Comparison of ENCODE assay signal across 25 cellular contexts in genomic region chr19:19159534-19159933, GRCh38. TPM values are rescaled to one million over a fixed set of nuclear protein-coding genes. Genes with fewer than 3 reads are reported as not detected.
DNase-seq lines count a peak whose midpoint lies in the region; ATAC-seq, FAIRE-seq and TF ChIP-seq lines count a peak whose summit lies in the region.
"Had no signal": no experiment of that assay in that cellular context is flagged by ENCODE, and none has a peak within 500 bp of the region (broad histone marks: within the 10 kb centered on the region; RNA-seq: fewer than 3 reads in every experiment).

No MANE protein-coding gene starts in this region.

- no peaks in the 10 kb centered on the region for H4K20me1 ChIP-seq in HepG2 (ENCODE audit: insufficient read depth, low read length)
- H4K20me1 ChIP-seq in neural progenitor cell (ENCODE audit: low read depth), result no peaks in the 10 kb centered on the region

- TF ChIP-seq RAD21 in HepG2 (CRISPR knock-in tag; IDR thresholded peaks at IDR 0.05), result no peak

- H3K9ac ChIP-seq in HepG2 (ENCODE audit: insufficient read depth, low read depth, low read length), result no peak overlapping the region
- no peak overlapping the region for H3K9ac ChIP-seq in neural progenitor cell

- no peak overlapping the region for H3K27ac ChIP-seq in HepG2 (ENCODE audit: extremely low read length, insufficient read depth, low read length)
- H3K27ac ChIP-seq in right lobe of liver, result no peak overlapping the region
- no peak overlapping the region for H3K27ac ChIP-seq in neural progenitor cell
- H3K27ac ChIP-seq: 22Rv1, Peyer's patch, SK-N-MC had no signal

- BruUV-seq in HepG2 (replicated peaks; lab: Mats Ljungman, UMichigan), result no TSS peak

- DNase-seq in HepG2 (ENCODE audit: low spot score) (no peak), right lobe of liver (no peak), T-helper 17 cell (no peak), neural progenitor cell (ENCODE audit: low spot score) (no peak), GOT3 (lab: John Stamatoyannopoulos, UW) (no peak), NCI-H1436 (lab: John Stamatoyannopoulos, UW) (no peak), Right ventricle myocardium superior (no peak)
- DNase-seq: BE2C; CD8-positive, alpha-beta memory T cell; DMS 273 treated with DMSO at 0.1 percent for 48 hours; DMS79; H7; NCI-H1105; NCI-H146; NCI-H1930; NCI-H446; NCI-H524 treated with DMSO at 0.1 percent for 48 hours; NCI-H774; OCI-M1; Peyer's patch; SIG-M5; SW 1271 had no signal

- intact Hi-C loops in HepG2 (cut with micrococcal nuclease; ENCODE audit: unreplicated experiment) (no loop called here), right lobe of liver (cut with DNase I) (no loop called here), Right ventricle myocardium superior (cut with DNase I) (no loop called here)

- FAIRE-seq in HepG2 (lab: Jason Lieb, UNC), result no peak

- H3K4me2 ChIP-seq in HepG2 (ENCODE audit: low read depth, low read length), result no peak overlapping the region
- H3K4me2 ChIP-seq in neural progenitor cell, result no peak overlapping the region

- WGBS in HepG2 (ENCODE audit: low lambda C conversion rate), result 89% methylated on average over 4 of the region's 4 CpGs
- WGBS in right lobe of liver (ENCODE audit: insufficient coverage, low coverage, low lambda C conversion rate, missing lambda C conversion rate), result no CpG with 5 or more reads among the region's 4 CpGs

- no peak overlapping the region for H3K4me3 Mint-ChIP-seq in T-helper 17 cell
- H3K4me3 Mint-ChIP-seq in neural progenitor cell, result peak overlapping the region; percentile 30
- H3K4me3 Mint-ChIP-seq: CD14-positive monocyte had no signal

- H3K79me2 ChIP-seq in HepG2 (ENCODE audit: insufficient read depth, low read length) (no peaks in the 10 kb centered on the region), neural progenitor cell (ENCODE audit: low read depth) (no peaks in the 10 kb centered on the region)

- H3K27ac Mint-ChIP-seq in T-helper 17 cell (peak overlapping the region; percentile 45), neural progenitor cell (no peak overlapping the region)
- H3K27ac Mint-ChIP-seq: CD8-positive, alpha-beta memory T cell had no signal

- no peak overlapping the region for H2AFZ ChIP-seq in HepG2 (ENCODE audit: low read length)
- H2AFZ ChIP-seq in neural progenitor cell (replicated peaks), result no peak overlapping the region

- no peak for ATAC-seq in HepG2
- no peak for ATAC-seq in right lobe of liver
- ATAC-seq in T-helper 17 cell, result no peak
- ATAC-seq in Right ventricle myocardium superior (ENCODE audit: poor library complexity), result no peak

- H3K4me3 ChIP-seq in HepG2 (replicated peaks in 1 of 3; ENCODE audit: insufficient read depth in 1 of 3, low read depth in 2 of 3, low read length in 3 of 3) (no peak overlapping the region), right lobe of liver (no peak overlapping the region), neural progenitor cell (no peak overlapping the region)
- H3K4me3 ChIP-seq: Peyer's patch, SK-N-MC had no signal

- POLR2A ChIA-PET in HepG2 (lab: Yijun Ruan, JAX), result no interaction called here

- H3K27me3 ChIP-seq in HepG2 (ENCODE audit: control insufficient read depth in 1 of 2, insufficient read depth in 2 of 2, low read length in 2 of 2) (no peaks in the 10 kb centered on the region), right lobe of liver (no peaks in the 10 kb centered on the region), neural progenitor cell (no peaks in the 10 kb centered on the region)
- H3K27me3 ChIP-seq: BE2C, Peyer's patch had no signal

- peaks cover 3% of the 10 kb centered on the region for H3K4me1 Mint-ChIP-seq in T-helper 17 cell
- no peaks in the 10 kb centered on the region for H3K4me1 Mint-ChIP-seq in neural progenitor cell
- H3K4me1 Mint-ChIP-seq: CD14-positive monocyte had no signal

- no peaks in the 10 kb centered on the region for H3K9me3 Mint-ChIP-seq in neural progenitor cell
- H3K9me3 Mint-ChIP-seq: CD8-positive, alpha-beta memory T cell had no signal

- no peaks in the 10 kb centered on the region for H3K36me3 Mint-ChIP-seq in T-helper 17 cell (ENCODE audit: low read depth)
- H3K36me3 Mint-ChIP-seq in neural progenitor cell, result no peaks in the 10 kb centered on the region

- no peak for TF ChIP-seq EP300 in HepG2 (IDR thresholded peaks at IDR 0.05; ENCODE audit: low read depth in 2 of 2, low read length in 2 of 2)
- no peak for TF ChIP-seq EP300 in HepG2 (CRISPR knock-in tag; IDR thresholded peaks at IDR 0.05; ENCODE audit: borderline replicate concordance)

- in situ Hi-C loops in HepG2 (cut with HindIII; ENCODE audit: extremely low pct_ligation_motif_present, low pct_unique_long_range_greater_than_20kb), result no loop called here

- no peaks in the 10 kb centered on the region for H3F3A ChIP-seq in neural progenitor cell (ENCODE audit: low read depth)

- no peak for TF ChIP-seq CTCF in HepG2 (CRISPR knock-in tag; IDR thresholded peaks at IDR 0.05)
- TF ChIP-seq CTCF in right lobe of liver (IDR thresholded peaks at IDR 0.05), result no peak
- no peak for TF ChIP-seq CTCF in neural progenitor cell (IDR thresholded peaks at IDR 0.05)

- H3K9me3 ChIP-seq in HepG2 (ENCODE audit: low read length) (no peaks in the 10 kb centered on the region), right lobe of liver (no peaks in the 10 kb centered on the region), T-helper 17 cell (ENCODE audit: control insufficient read depth, low read length, poor library complexity, severe bottlenecking) (no peaks in the 10 kb centered on the region), neural progenitor cell (ENCODE audit: low read depth) (no peaks in the 10 kb centered on the region)
- H3K9me3 ChIP-seq: BE2C, Peyer's patch had no signal

- CTCF ChIA-PET in HepG2 (lab: Yijun Ruan, JAX; ENCODE audit: low intra/inter-chr PET ratio, low total read pairs), result no interaction called here

- no peaks in the 10 kb centered on the region for H3K27me3 Mint-ChIP-seq in T-helper 17 cell
- H3K27me3 Mint-ChIP-seq in neural progenitor cell (ENCODE audit: insufficient read depth, low read depth), result peaks cover 5% of the 10 kb centered on the region

- H3K36me3 ChIP-seq in HepG2 (replicated peaks in 1 of 2; ENCODE audit: control insufficient read depth in 1 of 2, insufficient read depth in 2 of 2, low read length in 2 of 2) (no peaks in the 10 kb centered on the region), right lobe of liver (no peaks in the 10 kb centered on the region), neural progenitor cell (no peaks in the 10 kb centered on the region)
- H3K36me3 ChIP-seq: BE2C, Peyer's patch had no signal

- H3K4me1 ChIP-seq in HepG2 (ENCODE audit: insufficient read depth, low read length) (no peaks in the 10 kb centered on the region), right lobe of liver (no peaks in the 10 kb centered on the region), neural progenitor cell (no peaks in the 10 kb centered on the region)
- H3K4me1 ChIP-seq: BE2C, Peyer's patch had no signal

- no peak for TF ChIP-seq POLR2A in HepG2 (IDR thresholded peaks at IDR 0.05; ENCODE audit: insufficient read depth in 1 of 2, low read depth in 2 of 2, low read length in 2 of 2)
- no peak for TF ChIP-seq POLR2A in right lobe of liver (IDR thresholded peaks at IDR 0.05)

RNA-seq across cellular contexts. Expression of gene MEF2B, which starts 10.5 kb away (rescaled TPM):
- total RNA-seq in HepG2 (2016; rRNA removed; fragmentation: Illumina TruSeq; extraction: Trizol) (0.44 and 1.2 TPM in 2 replicates), right lobe of liver (1 to 10 TPM in 2 of 6 experiments, under 1 TPM in 2, not detected in 2; 0.24 to 2.1 (median 0.97) TPM), T-helper 17 cell (1 to 10 TPM; 1.3 to 3.5 TPM), neural progenitor cell (ENCODE audit: low replicate concordance) (0.15 TPM in 1 of 2 replicates, not detected in the other), Right ventricle myocardium superior (0.83 TPM)
- 0.81 and 1.1 TPM in 2 replicates for total RNA-seq in HepG2 (2016; cell fraction: cytosol; rRNA removed; fragmentation: Illumina TruSeq; extraction: Trizol; ENCODE audit: low read depth)
- total RNA-seq in HepG2 (2016; cell fraction: insoluble cytoplasmic fraction; rRNA removed; fragmentation: Illumina TruSeq; extraction: Trizol), result 0.41 TPM in 1 of 2 replicates, not detected in the other
- 0.46 and 1.8 TPM in 2 replicates for total RNA-seq in HepG2 (2016; cell fraction: membrane; rRNA removed; fragmentation: Illumina TruSeq; extraction: Trizol)
- total RNA-seq in HepG2 (2016; cell fraction: nucleus; rRNA removed; fragmentation: Illumina TruSeq; extraction: Trizol), result 0.81 and 1.6 TPM in 2 replicates
- 1.7 and 2.3 TPM in 2 replicates for polyA plus RNA-seq in HepG2 (2011; rRNA removed)
- polyA plus RNA-seq in HepG2 (2011; cell fraction: cytosol; rRNA removed), result 2.1 and 2.9 TPM in 2 replicates
- 4.0 and 4.5 TPM in 2 replicates for polyA plus RNA-seq in HepG2 (2011; cell fraction: nucleus; rRNA removed)
- 2.2 and 4.4 TPM in 2 replicates for polyA plus RNA-seq in HepG2 (2012)
- polyA plus RNA-seq in HepG2 (2016; cell fraction: cytosol; fragmentation: Illumina TruSeq; extraction: Trizol; ENCODE audit: low read depth), result 0.86 and 1.1 TPM in 2 replicates
- polyA plus RNA-seq in HepG2 (2016; cell fraction: insoluble cytoplasmic fraction; fragmentation: Illumina TruSeq; extraction: Trizol; ENCODE audit: low read depth), result 0.42 and 1.8 TPM in 2 replicates
- 0.38 and 1.1 TPM in 2 replicates for polyA plus RNA-seq in HepG2 (2016; cell fraction: membrane; fragmentation: Illumina TruSeq; extraction: Trizol; ENCODE audit: low read depth)
- polyA plus RNA-seq in HepG2 (2016; cell fraction: nucleus; fragmentation: Illumina TruSeq; extraction: Trizol; ENCODE audit: insufficient read depth, low read depth), result 2.1 and 3.9 TPM in 2 replicates
- 0.33 and 1.1 TPM in 2 replicates for polyA minus RNA-seq in HepG2 (2011; rRNA and poly(A)+ RNA removed; ENCODE audit: low replicate concordance)
- 1.2 TPM in 1 of 2 replicates, not detected in the other for polyA minus RNA-seq in HepG2 (2011; cell fraction: cytosol; rRNA and poly(A)+ RNA removed)
- 1.4 and 2.0 TPM in 2 replicates for polyA minus RNA-seq in HepG2 (2011; cell fraction: nucleus; rRNA and poly(A)+ RNA removed)
- polyA plus RNA-seq: CD8-positive, alpha-beta memory T cell had no signal

RNA-seq across cellular contexts. Expression of gene TMEM161A, which starts 21.3 kb away (rescaled TPM):
- total RNA-seq in HepG2 (2016; rRNA removed; fragmentation: Illumina TruSeq; extraction: Trizol) (10.3 and 25.9 TPM in 2 replicates), right lobe of liver (10 to 100 TPM; 20.2 to 29.4 (median 22.2) TPM), T-helper 17 cell (10 to 100 TPM; 13.1 to 13.7 TPM), neural progenitor cell (ENCODE audit: low replicate concordance) (13.3 and 38.3 TPM in 2 replicates), Right ventricle myocardium superior (23.0 TPM)
- total RNA-seq in HepG2 (2016; cell fraction: cytosol; rRNA removed; fragmentation: Illumina TruSeq; extraction: Trizol; ENCODE audit: low read depth), result 8.7 and 12.1 TPM in 2 replicates
- 7.7 and 28.3 TPM in 2 replicates for total RNA-seq in HepG2 (2016; cell fraction: insoluble cytoplasmic fraction; rRNA removed; fragmentation: Illumina TruSeq; extraction: Trizol)
- total RNA-seq in HepG2 (2016; cell fraction: membrane; rRNA removed; fragmentation: Illumina TruSeq; extraction: Trizol), result 7.4 and 8.8 TPM in 2 replicates
- 36.6 and 39.6 TPM in 2 replicates for total RNA-seq in HepG2 (2016; cell fraction: nucleus; rRNA removed; fragmentation: Illumina TruSeq; extraction: Trizol)
- 31.4 and 42.7 TPM in 2 replicates for polyA plus RNA-seq in HepG2 (2011; rRNA removed)
- polyA plus RNA-seq in HepG2 (2011; cell fraction: cytosol; rRNA removed), result 22.8 and 35.4 TPM in 2 replicates
- 190 and 235 TPM in 2 replicates for polyA plus RNA-seq in HepG2 (2011; cell fraction: nucleus; rRNA removed)
- polyA plus RNA-seq in HepG2 (2012), result 15.9 and 23.9 TPM in 2 replicates
- 6.6 and 8.6 TPM in 2 replicates for polyA plus RNA-seq in HepG2 (2016; cell fraction: cytosol; fragmentation: Illumina TruSeq; extraction: Trizol; ENCODE audit: low read depth)
- 8.4 and 9.9 TPM in 2 replicates for polyA plus RNA-seq in HepG2 (2016; cell fraction: insoluble cytoplasmic fraction; fragmentation: Illumina TruSeq; extraction: Trizol; ENCODE audit: low read depth)
- 8.4 and 9.5 TPM in 2 replicates for polyA plus RNA-seq in HepG2 (2016; cell fraction: membrane; fragmentation: Illumina TruSeq; extraction: Trizol; ENCODE audit: low read depth)
- 56.7 and 60.0 TPM in 2 replicates for polyA plus RNA-seq in HepG2 (2016; cell fraction: nucleus; fragmentation: Illumina TruSeq; extraction: Trizol; ENCODE audit: insufficient read depth, low read depth)
- polyA minus RNA-seq in HepG2 (2011; rRNA and poly(A)+ RNA removed; ENCODE audit: low replicate concordance), result 88.8 and 105 TPM in 2 replicates
- polyA minus RNA-seq in HepG2 (2011; cell fraction: cytosol; rRNA and poly(A)+ RNA removed), result 24.3 and 32.2 TPM in 2 replicates
- polyA minus RNA-seq in HepG2 (2011; cell fraction: nucleus; rRNA and poly(A)+ RNA removed), result 57.3 and 75.8 TPM in 2 replicates

RNA-seq across cellular contexts. Expression of gene BORCS8, which starts 32.4 kb away (rescaled TPM):
- total RNA-seq in HepG2 (2016; rRNA removed; fragmentation: Illumina TruSeq; extraction: Trizol) (13.3 and 16.8 TPM in 2 replicates), right lobe of liver (10 to 100 TPM in 3 of 6 experiments, 1 to 10 TPM in 3; 6.0 to 12.2 (median 9.8) TPM), T-helper 17 cell (10 to 100 TPM; 27.4 to 30.8 TPM), neural progenitor cell (ENCODE audit: low replicate concordance) (6.3 and 15.1 TPM in 2 replicates), Right ventricle myocardium superior (21.0 TPM)
- total RNA-seq in HepG2 (2016; cell fraction: cytosol; rRNA removed; fragmentation: Illumina TruSeq; extraction: Trizol; ENCODE audit: low read depth), result 5.8 and 6.2 TPM in 2 replicates
- 10.7 and 12.4 TPM in 2 replicates for total RNA-seq in HepG2 (2016; cell fraction: insoluble cytoplasmic fraction; rRNA removed; fragmentation: Illumina TruSeq; extraction: Trizol)
- 9.4 and 12.2 TPM in 2 replicates for total RNA-seq in HepG2 (2016; cell fraction: membrane; rRNA removed; fragmentation: Illumina TruSeq; extraction: Trizol)
- 7.5 TPM in 2 replicates for total RNA-seq in HepG2 (2016; cell fraction: nucleus; rRNA removed; fragmentation: Illumina TruSeq; extraction: Trizol)
- polyA plus RNA-seq in HepG2 (2011; rRNA removed), result 9.6 and 9.9 TPM in 2 replicates
- polyA plus RNA-seq in HepG2 (2011; cell fraction: cytosol; rRNA removed), result 5.5 and 9.4 TPM in 2 replicates
- polyA plus RNA-seq in HepG2 (2011; cell fraction: nucleus; rRNA removed), result 19.1 and 20.9 TPM in 2 replicates
- polyA plus RNA-seq in HepG2 (2012), result 5.3 and 5.7 TPM in 2 replicates
- 6.8 and 7.0 TPM in 2 replicates for polyA plus RNA-seq in HepG2 (2016; cell fraction: cytosol; fragmentation: Illumina TruSeq; extraction: Trizol; ENCODE audit: low read depth)
- polyA plus RNA-seq in HepG2 (2016; cell fraction: insoluble cytoplasmic fraction; fragmentation: Illumina TruSeq; extraction: Trizol; ENCODE audit: low read depth), result 16.4 and 17.7 TPM in 2 replicates
- polyA plus RNA-seq in HepG2 (2016; cell fraction: membrane; fragmentation: Illumina TruSeq; extraction: Trizol; ENCODE audit: low read depth), result 10.7 and 11.7 TPM in 2 replicates
- polyA plus RNA-seq in HepG2 (2016; cell fraction: nucleus; fragmentation: Illumina TruSeq; extraction: Trizol; ENCODE audit: insufficient read depth, low read depth), result 17.6 and 20.8 TPM in 2 replicates
- 13.1 and 33.4 TPM in 2 replicates for polyA minus RNA-seq in HepG2 (2011; rRNA and poly(A)+ RNA removed; ENCODE audit: low replicate concordance)
- 2.3 and 3.9 TPM in 2 replicates for polyA minus RNA-seq in HepG2 (2011; cell fraction: cytosol; rRNA and poly(A)+ RNA removed)
- 6.1 and 9.5 TPM in 2 replicates for polyA minus RNA-seq in HepG2 (2011; cell fraction: nucleus; rRNA and poly(A)+ RNA removed)

RNA-seq across cellular contexts. Expression of gene RFXANK, which starts 32.5 kb away (rescaled TPM):
- 80.7 and 83.1 TPM in 2 replicates for total RNA-seq in HepG2 (2016; rRNA removed; fragmentation: Illumina TruSeq; extraction: Trizol)
- total RNA-seq in HepG2 (2016; cell fraction: cytosol; rRNA removed; fragmentation: Illumina TruSeq; extraction: Trizol; ENCODE audit: low read depth), result 25.6 and 30.2 TPM in 2 replicates
- 80.2 and 88.4 TPM in 2 replicates for total RNA-seq in HepG2 (2016; cell fraction: insoluble cytoplasmic fraction; rRNA removed; fragmentation: Illumina TruSeq; extraction: Trizol)
- 35.6 and 40.8 TPM in 2 replicates for total RNA-seq in HepG2 (2016; cell fraction: membrane; rRNA removed; fragmentation: Illumina TruSeq; extraction: Trizol)
- 38.1 and 49.9 TPM in 2 replicates for total RNA-seq in HepG2 (2016; cell fraction: nucleus; rRNA removed; fragmentation: Illumina TruSeq; extraction: Trizol)
- polyA plus RNA-seq in HepG2 (2011; rRNA removed), result 49.9 and 56.1 TPM in 2 replicates
- 34.1 and 52.6 TPM in 2 replicates for polyA plus RNA-seq in HepG2 (2011; cell fraction: cytosol; rRNA removed)
- polyA plus RNA-seq in HepG2 (2011; cell fraction: nucleus; rRNA removed), result 142 and 154 TPM in 2 replicates
- 34.7 and 59.7 TPM in 2 replicates for polyA plus RNA-seq in HepG2 (2012)
- polyA plus RNA-seq in HepG2 (2016; cell fraction: cytosol; fragmentation: Illumina TruSeq; extraction: Trizol; ENCODE audit: low read depth), result 20.9 and 21.7 TPM in 2 replicates
- polyA plus RNA-seq in HepG2 (2016; cell fraction: insoluble cytoplasmic fraction; fragmentation: Illumina TruSeq; extraction: Trizol; ENCODE audit: low read depth), result 76.4 and 82.0 TPM in 2 replicates
- 22.9 and 31.4 TPM in 2 replicates for polyA plus RNA-seq in HepG2 (2016; cell fraction: membrane; fragmentation: Illumina TruSeq; extraction: Trizol; ENCODE audit: low read depth)
- 69.3 and 92.4 TPM in 2 replicates for polyA plus RNA-seq in HepG2 (2016; cell fraction: nucleus; fragmentation: Illumina TruSeq; extraction: Trizol; ENCODE audit: insufficient read depth, low read depth)
- polyA minus RNA-seq in HepG2 (2011; rRNA and poly(A)+ RNA removed; ENCODE audit: low replicate concordance), result 45.6 and 94.4 TPM in 2 replicates
- 17.8 and 18.0 TPM in 2 replicates for polyA minus RNA-seq in HepG2 (2011; cell fraction: cytosol; rRNA and poly(A)+ RNA removed)
- 29.1 and 32.6 TPM in 2 replicates for polyA minus RNA-seq in HepG2 (2011; cell fraction: nucleus; rRNA and poly(A)+ RNA removed)
- 10 to 100 TPM; 13.8 to 21.2 (median 17.3) TPM for total RNA-seq in right lobe of liver
- 10 to 100 TPM; 61.9 to 69.2 TPM for total RNA-seq in T-helper 17 cell
- total RNA-seq in neural progenitor cell (ENCODE audit: low replicate concordance), result 31.2 and 60.9 TPM in 2 replicates
- total RNA-seq in Right ventricle myocardium superior, result 33.9 TPM

RNA-seq across cellular contexts. Expression of gene NR2C2AP, which starts 43.7 kb away (rescaled TPM):
- total RNA-seq in HepG2 (2016; rRNA removed; fragmentation: Illumina TruSeq; extraction: Trizol), result 25.5 and 26.8 TPM in 2 replicates
- 14.8 and 22.9 TPM in 2 replicates for total RNA-seq in HepG2 (2016; cell fraction: cytosol; rRNA removed; fragmentation: Illumina TruSeq; extraction: Trizol; ENCODE audit: low read depth)
- 23.5 and 26.0 TPM in 2 replicates for total RNA-seq in HepG2 (2016; cell fraction: insoluble cytoplasmic fraction; rRNA removed; fragmentation: Illumina TruSeq; extraction: Trizol)
- total RNA-seq in HepG2 (2016; cell fraction: membrane; rRNA removed; fragmentation: Illumina TruSeq; extraction: Trizol), result 19.1 and 21.5 TPM in 2 replicates
- total RNA-seq in HepG2 (2016; cell fraction: nucleus; rRNA removed; fragmentation: Illumina TruSeq; extraction: Trizol), result 19.4 and 19.6 TPM in 2 replicates
- polyA plus RNA-seq in HepG2 (2011; rRNA removed), result 12.2 and 13.8 TPM in 2 replicates
- 10.6 and 11.8 TPM in 2 replicates for polyA plus RNA-seq in HepG2 (2011; cell fraction: cytosol; rRNA removed)
- polyA plus RNA-seq in HepG2 (2011; cell fraction: nucleus; rRNA removed), result 17.7 and 18.2 TPM in 2 replicates
- polyA plus RNA-seq in HepG2 (2012), result 9.3 and 13.3 TPM in 2 replicates
- polyA plus RNA-seq in HepG2 (2016; cell fraction: cytosol; fragmentation: Illumina TruSeq; extraction: Trizol; ENCODE audit: low read depth), result 5.7 and 6.8 TPM in 2 replicates
- polyA plus RNA-seq in HepG2 (2016; cell fraction: insoluble cytoplasmic fraction; fragmentation: Illumina TruSeq; extraction: Trizol; ENCODE audit: low read depth), result 19.7 and 21.9 TPM in 2 replicates
- polyA plus RNA-seq in HepG2 (2016; cell fraction: membrane; fragmentation: Illumina TruSeq; extraction: Trizol; ENCODE audit: low read depth), result 7.9 and 11.8 TPM in 2 replicates
- 34.7 and 38.0 TPM in 2 replicates for polyA plus RNA-seq in HepG2 (2016; cell fraction: nucleus; fragmentation: Illumina TruSeq; extraction: Trizol; ENCODE audit: insufficient read depth, low read depth)
- polyA minus RNA-seq in HepG2 (2011; rRNA and poly(A)+ RNA removed; ENCODE audit: low replicate concordance), result 7.3 and 22.9 TPM in 2 replicates
- polyA minus RNA-seq in HepG2 (2011; cell fraction: cytosol; rRNA and poly(A)+ RNA removed), result 3.9 and 4.2 TPM in 2 replicates
- polyA minus RNA-seq in HepG2 (2011; cell fraction: nucleus; rRNA and poly(A)+ RNA removed), result 3.6 and 4.0 TPM in 2 replicates
- 10 to 100 TPM in 1 of 6 experiments, 1 to 10 TPM in 5; 2.6 to 11.3 (median 5.4) TPM for total RNA-seq in right lobe of liver
- 10 to 100 TPM; 15.0 to 17.3 TPM for total RNA-seq in T-helper 17 cell
- total RNA-seq in neural progenitor cell (ENCODE audit: low replicate concordance), result 7.6 and 9.6 TPM in 2 replicates
- total RNA-seq in Right ventricle myocardium superior, result 5.9 TPM
